ENCODE assay signal across 13 cellular contexts in the genomic region with DNA sequence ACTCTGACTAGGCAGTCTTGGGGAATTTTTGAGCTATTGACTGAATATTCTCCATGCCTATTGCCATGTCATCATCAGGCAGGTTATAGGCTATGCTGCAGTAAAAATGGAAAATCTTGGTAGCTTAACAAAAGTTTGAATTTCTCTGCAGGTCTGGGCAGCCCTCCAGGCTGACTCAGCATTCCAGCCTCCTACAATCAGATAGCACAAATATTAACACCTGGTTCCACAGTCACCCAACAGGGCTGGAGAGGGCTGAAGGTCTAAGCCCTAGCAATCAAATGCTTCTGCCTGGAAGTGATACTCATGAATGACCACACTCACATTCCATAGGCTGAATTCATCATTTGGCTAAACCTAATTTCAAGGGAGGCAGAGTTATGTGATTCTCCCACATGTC. TPM values are rescaled to one million over a fixed set of nuclear protein-coding genes. Genes with fewer than 3 reads are reported as not detected.
A peak's percentile ranks its signal among the peaks of the same experiment; 100 is the strongest.
DNase-seq lines count a peak whose midpoint lies in the region; FAIRE-seq and TF ChIP-seq lines count a peak whose summit lies in the region.
"Had no signal": no experiment of that assay in that cellular context is flagged by ENCODE, and none has a peak within 500 bp of the region (broad histone marks: within the 10 kb centered on the region; RNA-seq: fewer than 3 reads in every experiment).

No MANE protein-coding gene starts in this region.

- no peak overlapping the region for H4K91ac ChIP-seq in H1 (replicated peaks; ENCODE audit: insufficient read length, low read length)

- no peak overlapping the region for H2BK15ac ChIP-seq in H1 (ENCODE audit: low read length)

- TF ChIP-seq CTCF in AG09319 (IDR thresholded peaks at IDR 0.05; ENCODE audit: low read depth, low read length) = no peak
- TF ChIP-seq CTCF in H1 (IDR thresholded peaks at IDR 0.05; ENCODE audit: control extremely low read depth in 1 of 3, insufficient read depth in 1 of 3, low read depth in 1 of 3, low read length in 3 of 3) = no peak
- TF ChIP-seq CTCF in mesothelial cell of epicardium (IDR thresholded peaks at IDR 0.05; ENCODE audit: unreplicated experiment) = no peak
- TF ChIP-seq CTCF in WERI-Rb-1 (IDR thresholded peaks at IDR 0.05; ENCODE audit: low read depth, low read length) = no peak

- no peak overlapping the region for H2AK5ac ChIP-seq in H1 (ENCODE audit: low read depth, low read length)

- no peaks in the 10 kb centered on the region for H3K36me3 Mint-ChIP-seq in mesothelial cell of epicardium
- H3K36me3 Mint-ChIP-seq: activated naive CD4-positive, alpha-beta T cell treated with anti-CD3 and anti-CD28 coated beads, Interleukin-2, amount 50 U/mL, for 24 hours; naive thymus-derived CD4-positive, alpha-beta T cell had no signal

- no peak overlapping the region for H4K5ac ChIP-seq in H1 (ENCODE audit: insufficient read length, low read depth, low read length)

- H3K4me3 Mint-ChIP-seq in mesothelial cell of epicardium = no peak overlapping the region
- H3K4me3 Mint-ChIP-seq: activated naive CD4-positive, alpha-beta T cell treated with anti-CD3 and anti-CD28 coated beads, Interleukin-2, amount 50 U/mL, for 24 hours; CD4-positive, alpha-beta T cell; H9; naive thymus-derived CD4-positive, alpha-beta T cell had no signal

- no peak overlapping the region for H2BK120ac ChIP-seq in H1 (replicated peaks; ENCODE audit: low read depth, low read length)

- H2AFZ ChIP-seq in H1 (ENCODE audit: low read length) = no peak overlapping the region

- no peaks in the 10 kb centered on the region for H3K23me2 ChIP-seq in H1 (ENCODE audit: low read depth, low read length)

- H2BK20ac ChIP-seq in H1 (ENCODE audit: low read length) = no peak overlapping the region

- H3K14ac ChIP-seq in H1 (ENCODE audit: insufficient read length) = no peak overlapping the region

- H3K9me3 ChIP-seq in MG63 (no peaks in the 10 kb centered on the region), H1 (ENCODE audit: insufficient read depth in 2 of 2, low read depth in 1 of 2, low read length in 1 of 2) (no peaks in the 10 kb centered on the region), WERI-Rb-1 (ENCODE audit: severe bottlenecking) (no peaks in the 10 kb centered on the region)
- H3K9me3 ChIP-seq: esophagus squamous epithelium had no signal

- no peak for FAIRE-seq in H1 (lab: Jason Lieb, UNC)

- CTCF ChIA-PET in H1 (lab: Charles Lee; ENCODE audit: partially characterized antibody) = interaction anchor here (0.9 to 1.4 kb wide), 2 partner anchors 35 to 182 kb away, joined by 3 read pairs; no protein-coding TSS in a partner anchor

- H3K4me3 ChIP-seq in MG63 = no peak overlapping the region
- no peak overlapping the region for H3K4me3 ChIP-seq in H1 (ENCODE audit: extremely low read depth in 1 of 4, insufficient read depth in 2 of 4, low read depth in 3 of 4, low read length in 4 of 4)
- H3K4me3 ChIP-seq in WERI-Rb-1 (ENCODE audit: low read depth, low read length) = no peak overlapping the region
- H3K4me3 ChIP-seq: esophagus squamous epithelium had no signal

- H3K36me3 ChIP-seq in MG63 (no peaks in the 10 kb centered on the region), H1 (ENCODE audit: control insufficient read depth in 2 of 4, insufficient read depth in 4 of 4, low read length in 3 of 4) (no peaks in the 10 kb centered on the region), WERI-Rb-1 (no peaks in the 10 kb centered on the region)
- H3K36me3 ChIP-seq: esophagus squamous epithelium had no signal

- no peaks in the 10 kb centered on the region for H3K4me1 ChIP-seq in H1 (replicated peaks in 1 of 4; ENCODE audit: control insufficient read depth in 3 of 4, insufficient read depth in 4 of 4, low read length in 3 of 4)

- POLR2A ChIA-PET in H1 (lab: Charles Lee; ENCODE audit: partially characterized antibody) = interaction anchor here (1.2 kb wide), 1 partner anchor 10 kb away, joined by 3 read pairs; no protein-coding TSS in a partner anchor

- H3K4me1 Mint-ChIP-seq in mesothelial cell of epicardium = peaks cover 19% of the 10 kb centered on the region
- H3K4me1 Mint-ChIP-seq: activated naive CD4-positive, alpha-beta T cell treated with anti-CD3 and anti-CD28 coated beads, Interleukin-2, amount 50 U/mL, for 24 hours; naive thymus-derived CD4-positive, alpha-beta T cell had no signal

- H2BK12ac ChIP-seq in H1 (ENCODE audit: low read depth, low read length) = no peak overlapping the region

- no peaks in the 10 kb centered on the region for H4K20me1 ChIP-seq in H1 (replicated peaks in 1 of 2; ENCODE audit: control insufficient read depth in 1 of 2, insufficient read depth in 2 of 2, low read length in 2 of 2)

- no peaks in the 10 kb centered on the region for H3K27me3 Mint-ChIP-seq in mesothelial cell of epicardium (ENCODE audit: low read depth)

- DNase-seq in AG09319 (ENCODE audit: extremely low read depth, low read depth) (peak; percentile 84), MG63 (peak; percentile 80), H1 (ENCODE audit: low read depth in 1 of 2, low spot score in 2 of 2) (no peak), mesothelial cell of epicardium (ENCODE audit: low spot score in 2 of 2, unreplicated experiment in 2 of 2) (no peak), WERI-Rb-1 (no peak), epidermal melanocyte (ENCODE audit: insufficient read length, low spot score) (no peak), DMS79 treated with DMSO at 0.1 percent for 48 hours (lab: John Stamatoyannopoulos, UW) (no peak), COR-L47 (lab: John Stamatoyannopoulos, UW) (no peak)
- DNase-seq: CD4-positive, alpha-beta T cell; esophagus squamous epithelium; H9; naive thymus-derived CD4-positive, alpha-beta T cell had no signal

- H3K18ac ChIP-seq in H1 (ENCODE audit: extremely low read depth, low read length) = no peak overlapping the region

- no peak overlapping the region for H3K4me2 ChIP-seq in H1 (ENCODE audit: insufficient read depth in 1 of 2, low read depth in 2 of 2, low read length in 2 of 2)

- H2BK5ac ChIP-seq in H1 (ENCODE audit: low read depth, low read length) = no peak overlapping the region

- H3K27ac Mint-ChIP-seq in mesothelial cell of epicardium = peak overlapping the region; percentile 63
- H3K27ac Mint-ChIP-seq: activated naive CD4-positive, alpha-beta T cell treated with anti-CD3 and anti-CD28 coated beads, Interleukin-2, amount 50 U/mL, for 24 hours; CD4-positive, alpha-beta T cell; H9; naive thymus-derived CD4-positive, alpha-beta T cell had no signal

- no peak overlapping the region for H3K27ac ChIP-seq in H1 (ENCODE audit: low read depth, low read length)
- H3K27ac ChIP-seq in WERI-Rb-1 = no peak overlapping the region

- no peak overlapping the region for H3K4ac ChIP-seq in H1 (replicated peaks; ENCODE audit: insufficient read length, low read depth, low read length)

- TF ChIP-seq RAD21 in H1 (IDR thresholded peaks at IDR 0.05 in 1 of 2, conservative IDR thresholded peaks at IDR 0.05 in 1 of 2; ENCODE audit: low read depth in 2 of 2, low read length in 2 of 2) = no peak

- TF ChIP-seq EP300 in H1 (IDR thresholded peaks at IDR 0.05; ENCODE audit: borderline replicate concordance in 1 of 2, low read depth in 2 of 2, low read length in 2 of 2) = no peak

- no peak for TF ChIP-seq POLR2A in H1 (IDR thresholded peaks at IDR 0.05; ENCODE audit: control extremely low read depth in 1 of 2, low read depth in 2 of 2, low read length in 2 of 2)

- H3K27me3 ChIP-seq in MG63 = no peaks in the 10 kb centered on the region
- peaks cover 0 to 1% (median 0%) of the 10 kb centered on the region in 4 experiments; a peak in 1 of 7 replicates for H3K27me3 ChIP-seq in H1 (replicated peaks in 1 of 4; ENCODE audit: control insufficient read depth in 3 of 4, extremely low read depth in 1 of 4, insufficient read depth in 3 of 4, low read length in 3 of 4)
- no peaks in the 10 kb centered on the region for H3K27me3 ChIP-seq in WERI-Rb-1 (ENCODE audit: insufficient read depth, low read depth, severe bottlenecking)
- H3K27me3 ChIP-seq: esophagus squamous epithelium had no signal

- H3K23ac ChIP-seq in H1 (ENCODE audit: insufficient read length) = no peak overlapping the region

- no peak overlapping the region for H3K9ac ChIP-seq in H1 (replicated peaks in 1 of 4; ENCODE audit: extremely low read depth in 1 of 4, low read depth in 3 of 4, low read length in 3 of 4)

- H3K9me3 Mint-ChIP-seq in mesothelial cell of epicardium = peaks cover 14% of the 10 kb centered on the region
- H3K9me3 Mint-ChIP-seq: activated naive CD4-positive, alpha-beta T cell treated with anti-CD3 and anti-CD28 coated beads, Interleukin-2, amount 50 U/mL, for 24 hours; CD4-positive, alpha-beta T cell had no signal

- H3K79me2 ChIP-seq in H1 (ENCODE audit: control insufficient read depth in 1 of 2, insufficient read depth in 2 of 2, low read length in 2 of 2) = no peaks in the 10 kb centered on the region

- H3K56ac ChIP-seq in H1 (replicated peaks; ENCODE audit: insufficient read length, low read depth, low read length) = no peak overlapping the region

- H4K8ac ChIP-seq in H1 (ENCODE audit: extremely low read depth, insufficient read depth, low read length) = no peak overlapping the region

- no peaks in the 10 kb centered on the region for H3K79me1 ChIP-seq in H1 (ENCODE audit: low read depth, low read length)

TF ChIP-seq in H1, 55 proteins besides CTCF, POLR2A, EP300 and RAD21 (continues in another document):
- TF ChIP-seq SP2 (IDR thresholded peaks at IDR 0.05; ENCODE audit: low read length) = no peak

RNA-seq across cellular contexts. Expression of a gene that starts 9.6 kb away (rescaled TPM):
- total RNA-seq in MG63 (2014; rRNA removed; shearing (Covaris generic); ENCODE audit: low replicate concordance) = 25.4 and 32.4 TPM in 2 replicates
- 35.0 and 38.0 TPM in 2 replicates for total RNA-seq in H1 (2021; fragmentation: NEBNext Ultra II Directional; extraction: Animal tissue kit (Norgen Biotek cat#: 25700))
- polyA plus RNA-seq in H1 (2011; rRNA removed) = 4.5 and 7.9 TPM in 2 replicates
- polyA plus RNA-seq in H1 (2011; cell fraction: cytosol; rRNA removed) = 7.1 TPM
- 5.1 TPM for polyA plus RNA-seq in H1 (2011; cell fraction: nucleus; rRNA removed)
- 16.7 to 34.7 TPM (median 18.4 TPM) in 4 replicates for polyA plus RNA-seq in H1 (2012, experiment 1 of 2)
- polyA plus RNA-seq in H1 (2012, experiment 2 of 2) = 2.2 TPM
- 41.8 TPM for polyA plus RNA-seq in H1 (2013, experiment 1 of 2)
- polyA plus RNA-seq in H1 (2013, experiment 2 of 2) = 38.8 TPM
- 26.1 and 33.7 TPM in 2 replicates for polyA minus RNA-seq in H1 (2011; rRNA and poly(A)+ RNA removed)
- polyA minus RNA-seq in H1 (2011; cell fraction: cytosol; rRNA and poly(A)+ RNA removed) = 17.2 TPM
- polyA minus RNA-seq in H1 (2011; cell fraction: nucleus; rRNA and poly(A)+ RNA removed) = 35.4 TPM
- 23.5 to 25.8 TPM (median 24.1 TPM) in 3 replicates for total RNA-seq in mesothelial cell of epicardium

Comparison
In these comparisons a context has a peak if more than half of its experiments do, and no peak if none do; other contexts are left out.
1. DNase-seq: peak in AG09319 (single experiment) and MG63 (single experiment); none in H1 (0 of 2), mesothelial cell of epicardium (0 of 2), WERI-Rb-1 (single experiment), epidermal melanocyte (single experiment), DMS79 treated with DMSO at 0.1 percent for 48 hours (single experiment) and COR-L47 (single experiment).